In genomic region chr9:22105005-22105722, GRCh38 we compare ENCODE assay signal across 10 cellular contexts.
DNase-seq lines count a peak whose midpoint lies in the region; ATAC-seq, FAIRE-seq and TF ChIP-seq lines count a peak whose summit lies in the region.
"Had no signal": no experiment of that assay in that cellular context is flagged by ENCODE, and none has a peak within 500 bp of the region (broad histone marks: within the 10 kb centered on the region; RNA-seq: fewer than 3 reads in every experiment).

No MANE protein-coding gene starts in this region.

- peak overlapping the region; percentile 57; the same call in 1 of the 2 replicates for H3K9ac ChIP-seq in KMS-11

- H3K4me2 ChIP-seq in KMS-11 = peak overlapping the region; percentile 81

- H2AFZ ChIP-seq in KMS-11 (ENCODE audit: low read depth) = no peak overlapping the region

- H3K4me1 Mint-ChIP-seq in activated T-cell treated with anti-CD3 and anti-CD28 coated beads, Interleukin-2, amount 50 U/mL, for 72 hours (ENCODE audit: low read depth) = peaks cover 46% of the 10 kb centered on the region
- peaks cover 26% of the 10 kb centered on the region for H3K4me1 Mint-ChIP-seq in activated T-cell treated with anti-CD3 and anti-CD28 coated beads, Interleukin-2, amount 50 U/mL, for 24 hours (ENCODE audit: low read depth)
- H3K4me1 Mint-ChIP-seq in stimulated activated effector memory CD8-positive, alpha-beta T cell treated with anti-CD3 and anti-CD28 coated beads, Interleukin-12 subunit alpha, Interleukin-12 subunit beta, amount 100 ng/mL, for 72 hours = peaks cover 22% of the 10 kb centered on the region

- no peaks in the 10 kb centered on the region for H3K36me3 Mint-ChIP-seq in activated T-cell treated with anti-CD3 and anti-CD28 coated beads, Interleukin-2, amount 50 U/mL, for 72 hours (ENCODE audit: insufficient read depth in 2 of 2)
- H3K36me3 Mint-ChIP-seq in activated T-cell treated with anti-CD3 and anti-CD28 coated beads, Interleukin-2, amount 50 U/mL, for 24 hours (ENCODE audit: low read depth) = no peaks in the 10 kb centered on the region
- no peaks in the 10 kb centered on the region for H3K36me3 Mint-ChIP-seq in stimulated activated effector memory CD8-positive, alpha-beta T cell treated with anti-CD3 and anti-CD28 coated beads, Interleukin-12 subunit alpha, Interleukin-12 subunit beta, amount 100 ng/mL, for 72 hours

- TF ChIP-seq CTCF in KMS-11 (conservative IDR thresholded peaks at IDR 0.05; ENCODE audit: low read depth, low read length) (no peak), D721Med (IDR thresholded peaks at IDR 0.05; ENCODE audit: insufficient read depth, missing control alignments) (no peak)

- H3K36me3 ChIP-seq in KMS-11 (ENCODE audit: insufficient read depth) = no peaks in the 10 kb centered on the region
- H3K36me3 ChIP-seq: heart right ventricle had no signal

- no peaks in the 10 kb centered on the region for H3K9me3 Mint-ChIP-seq in activated T-cell treated with anti-CD3 and anti-CD28 coated beads, Interleukin-2, amount 50 U/mL, for 72 hours
- H3K9me3 Mint-ChIP-seq in activated T-cell treated with anti-CD3 and anti-CD28 coated beads, Interleukin-2, amount 50 U/mL, for 24 hours = no peaks in the 10 kb centered on the region
- H3K9me3 Mint-ChIP-seq in stimulated activated effector memory CD8-positive, alpha-beta T cell treated with anti-CD3 and anti-CD28 coated beads, Interleukin-12 subunit alpha, Interleukin-12 subunit beta, amount 100 ng/mL, for 72 hours = no peaks in the 10 kb centered on the region

- H3K4me3 ChIP-seq in KMS-11 (IDR thresholded peaks at IDR 0.05; ENCODE audit: insufficient read depth, low read depth, low read length) = no peak overlapping the region
- H3K4me3 ChIP-seq: heart right ventricle had no signal

- H3K4me1 ChIP-seq in KMS-11 (ENCODE audit: low read depth, poor library complexity, severe bottlenecking) = peaks cover 91% of the 10 kb centered on the region

- DNase-seq in activated T-cell treated with anti-CD3 and anti-CD28 coated beads, Interleukin-2, amount 50 U/mL, for 72 hours = peak; percentile 42 to 53
- DNase-seq in activated T-cell treated with anti-CD3 and anti-CD28 coated beads, Interleukin-2, amount 50 U/mL, for 24 hours = no peak
- DNase-seq in stimulated activated effector memory CD8-positive, alpha-beta T cell treated with anti-CD3 and anti-CD28 coated beads, Interleukin-12 subunit alpha, Interleukin-12 subunit beta, amount 100 ng/mL, for 72 hours (ENCODE audit: low spot score in 2 of 2) = no peak
- DNase-seq in kidney tubule cell (ENCODE audit: low spot score) = no peak
- DNase-seq in pons (ENCODE audit: low spot score) = no peak
- DNase-seq in D721Med (ENCODE audit: insufficient read length, low spot score) = no peak
- DNase-seq: heart right ventricle, NCI-H1092 treated with DMSO at 0.1 percent for 48 hours had no signal

- H3K79me2 ChIP-seq in KMS-11 (ENCODE audit: insufficient read depth, low read depth) = no peaks in the 10 kb centered on the region

- FAIRE-seq in D721Med (lab: Jason Lieb, UNC) = no peak

- H3K27ac ChIP-seq in KMS-11 = peak overlapping the region; percentile 94

- H3K4me3 Mint-ChIP-seq in activated T-cell treated with anti-CD3 and anti-CD28 coated beads, Interleukin-2, amount 50 U/mL, for 72 hours = peak overlapping the region in 1 of 2 donors; percentile 10
- H3K4me3 Mint-ChIP-seq in activated T-cell treated with anti-CD3 and anti-CD28 coated beads, Interleukin-2, amount 50 U/mL, for 24 hours = no peak overlapping the region
- H3K4me3 Mint-ChIP-seq in stimulated activated effector memory CD8-positive, alpha-beta T cell treated with anti-CD3 and anti-CD28 coated beads, Interleukin-12 subunit alpha, Interleukin-12 subunit beta, amount 100 ng/mL, for 72 hours = no peak overlapping the region

- H3K27ac Mint-ChIP-seq in activated T-cell treated with anti-CD3 and anti-CD28 coated beads, Interleukin-2, amount 50 U/mL, for 72 hours = no peak overlapping the region
- no peak overlapping the region for H3K27ac Mint-ChIP-seq in activated T-cell treated with anti-CD3 and anti-CD28 coated beads, Interleukin-2, amount 50 U/mL, for 24 hours
- no peak overlapping the region for H3K27ac Mint-ChIP-seq in stimulated activated effector memory CD8-positive, alpha-beta T cell treated with anti-CD3 and anti-CD28 coated beads, Interleukin-12 subunit alpha, Interleukin-12 subunit beta, amount 100 ng/mL, for 72 hours

- peak; percentile 97 for ATAC-seq in activated T-cell treated with anti-CD3 and anti-CD28 coated beads, Interleukin-2, amount 50 U/mL, for 72 hours (replicated peaks in 1 of 2)
- ATAC-seq in HG02678 (IDR thresholded peaks at IDR 0.05; ENCODE audit: unreplicated experiment) = peak; percentile 88
- ATAC-seq in stimulated activated effector memory CD8-positive, alpha-beta T cell treated with anti-CD3 and anti-CD28 coated beads, Interleukin-12 subunit alpha, Interleukin-12 subunit beta, amount 100 ng/mL, for 72 hours = peak; percentile 100
- ATAC-seq: heart right ventricle had no signal

- peaks cover 59% of the 10 kb centered on the region for H3K27me3 Mint-ChIP-seq in activated T-cell treated with anti-CD3 and anti-CD28 coated beads, Interleukin-2, amount 50 U/mL, for 72 hours (ENCODE audit: low read depth)
- peaks cover 36% of the 10 kb centered on the region for H3K27me3 Mint-ChIP-seq in activated T-cell treated with anti-CD3 and anti-CD28 coated beads, Interleukin-2, amount 50 U/mL, for 24 hours

- no peaks in the 10 kb centered on the region for H3K27me3 ChIP-seq in KMS-11 (ENCODE audit: insufficient read depth, low read depth)
- H3K27me3 ChIP-seq: heart right ventricle had no signal

- H4K20me1 ChIP-seq in KMS-11 (ENCODE audit: insufficient read depth) = no peaks in the 10 kb centered on the region

Comparison
In these comparisons a context has a peak if more than half of its experiments do, and no peak if none do; other contexts are left out.
1. DNase-seq: peak in activated T-cell treated with anti-CD3 and anti-CD28 coated beads, Interleukin-2, amount 50 U/mL, for 72 hours (2 of 2); none in activated T-cell treated with anti-CD3 and anti-CD28 coated beads, Interleukin-2, amount 50 U/mL, for 24 hours (single experiment), stimulated activated effector memory CD8-positive, alpha-beta T cell treated with anti-CD3 and anti-CD28 coated beads, Interleukin-12 subunit alpha, Interleukin-12 subunit beta, amount 100 ng/mL, for 72 hours (0 of 2), kidney tubule cell (single experiment), pons (single experiment) and D721Med (single experiment).
2. Peak in every context shown above with its lines, with median percentiles within 50 percentile points of each other: ATAC-seq.